ENCODE assay signal across 7 cellular contexts in the genomic region with DNA sequence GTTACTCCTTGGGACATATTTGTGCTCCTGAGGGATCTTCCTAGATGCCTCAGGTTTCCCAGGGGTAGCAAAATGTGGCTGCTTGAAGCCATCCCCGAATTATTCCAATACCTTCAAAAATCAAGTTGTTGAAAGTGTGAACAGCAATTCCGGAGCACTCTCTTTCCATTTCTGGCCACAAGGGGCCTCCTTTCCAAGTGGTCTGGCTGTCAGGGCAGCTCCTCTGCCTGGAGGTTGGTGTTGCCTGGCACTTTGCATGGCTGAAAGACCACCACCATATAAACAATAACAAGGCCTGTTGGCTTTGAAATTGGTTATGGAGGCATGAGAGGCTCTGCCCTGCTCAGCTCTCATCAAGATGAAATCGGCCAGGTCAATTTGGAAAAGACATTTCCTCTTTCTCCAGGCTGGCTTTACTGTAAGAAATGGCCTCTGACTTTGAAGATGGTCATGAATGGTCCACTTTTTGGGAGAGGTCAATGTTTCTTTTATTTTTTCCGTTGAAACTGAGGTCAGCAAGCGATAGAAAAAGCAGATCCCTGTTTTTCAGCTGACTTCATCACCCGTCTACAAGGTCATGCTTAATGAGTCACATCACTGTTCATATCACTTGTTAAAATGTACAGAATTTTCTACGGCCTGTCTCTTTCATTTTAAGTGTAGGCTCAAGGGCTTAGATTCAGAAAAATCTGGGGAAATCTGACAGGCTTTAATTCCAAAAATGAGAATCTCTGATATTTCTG.
DNase-seq lines count a peak whose midpoint lies in the region; ATAC-seq and TF ChIP-seq lines count a peak whose summit lies in the region.

No MANE protein-coding gene starts in this region.

- H3K27ac ChIP-seq in psoas muscle (no peak overlapping the region), aorta (ENCODE audit: low read depth in 1 of 2, low read length in 2 of 2) (no peak overlapping the region)

- in situ Hi-C loops in GM13977 (cut with MboI; ENCODE audit: low pct_unique_long_range_greater_than_20kb, low sequenced_read_pairs, unreplicated experiment), result no loop called here

- H3K27me3 ChIP-seq in psoas muscle (ENCODE audit: insufficient read depth in 3 of 3, low read length in 2 of 3) (no peaks in the 10 kb centered on the region), aorta (ENCODE audit: control insufficient read depth in 1 of 2, insufficient read depth in 2 of 2, low read length in 1 of 2) (no peaks in the 10 kb centered on the region)

- 81 to 88% (median 85%) methylated on average over 7 of the region's 7 CpGs for WGBS in psoas muscle, 3 donors
- 84 to 85% methylated on average over 7 of the region's 7 CpGs for WGBS in aorta, 2 donors

- no peak for ATAC-seq in psoas muscle
- ATAC-seq in HG03108 (IDR thresholded peaks at IDR 0.05; ENCODE audit: unreplicated experiment), result no peak
- ATAC-seq in aorta (ENCODE audit: low FRiP score), result no peak

- H3K4me1 ChIP-seq in psoas muscle (no peaks in the 10 kb centered on the region), aorta (ENCODE audit: control insufficient read depth in 1 of 2, insufficient read depth in 2 of 2, low read length in 2 of 2) (no peaks in the 10 kb centered on the region)

- no peaks in the 10 kb centered on the region for H3K9me3 ChIP-seq in psoas muscle
- no peaks in the 10 kb centered on the region for H3K9me3 ChIP-seq in aorta (ENCODE audit: control insufficient read depth, low read length)

- intact Hi-C loops in psoas muscle (cut with DNase I) (no loop called here), aorta (cut with DNase I) (no loop called here)

- H3K36me3 ChIP-seq in psoas muscle (ENCODE audit: insufficient read depth in 1 of 2, low read depth in 1 of 2) (no peaks in the 10 kb centered on the region), aorta (ENCODE audit: control insufficient read depth in 1 of 2, insufficient read depth in 2 of 2, low read length in 1 of 2) (no peaks in the 10 kb centered on the region)

- TF ChIP-seq CTCF in GM13977 (IDR thresholded peaks at IDR 0.05; ENCODE audit: extremely low read depth, insufficient read depth, missing control alignments) (peak; percentile 19), psoas muscle (IDR thresholded peaks at IDR 0.05) (peak; percentile 34)

- DNase-seq in GM13977 (ENCODE audit: low spot score), result no peak
- peak; percentile 4 for DNase-seq in NCI-H1694 (lab: John Stamatoyannopoulos, UW)
- DNase-seq in ecto neural progenitor cell (ENCODE audit: low spot score), result peak; percentile 50
- DNase-seq in psoas muscle, result no peak
- DNase-seq in ureter (ENCODE audit: low spot score), result no peak
- DNase-seq in aorta, result no peak

- H3K4me3 ChIP-seq in psoas muscle (no peak overlapping the region), aorta (ENCODE audit: low read length in 2 of 2) (no peak overlapping the region)

Comparison
In these comparisons a context has a peak if more than half of its experiments do, and no peak if none do; other contexts are left out.
1. DNase-seq: peak in NCI-H1694 (single experiment) and ecto neural progenitor cell (single experiment); none in GM13977 (single experiment), psoas muscle (0 of 2), ureter (single experiment) and aorta (0 of 2).